9 cellular contexts compared by ENCODE assay signal in the genomic region with DNA sequence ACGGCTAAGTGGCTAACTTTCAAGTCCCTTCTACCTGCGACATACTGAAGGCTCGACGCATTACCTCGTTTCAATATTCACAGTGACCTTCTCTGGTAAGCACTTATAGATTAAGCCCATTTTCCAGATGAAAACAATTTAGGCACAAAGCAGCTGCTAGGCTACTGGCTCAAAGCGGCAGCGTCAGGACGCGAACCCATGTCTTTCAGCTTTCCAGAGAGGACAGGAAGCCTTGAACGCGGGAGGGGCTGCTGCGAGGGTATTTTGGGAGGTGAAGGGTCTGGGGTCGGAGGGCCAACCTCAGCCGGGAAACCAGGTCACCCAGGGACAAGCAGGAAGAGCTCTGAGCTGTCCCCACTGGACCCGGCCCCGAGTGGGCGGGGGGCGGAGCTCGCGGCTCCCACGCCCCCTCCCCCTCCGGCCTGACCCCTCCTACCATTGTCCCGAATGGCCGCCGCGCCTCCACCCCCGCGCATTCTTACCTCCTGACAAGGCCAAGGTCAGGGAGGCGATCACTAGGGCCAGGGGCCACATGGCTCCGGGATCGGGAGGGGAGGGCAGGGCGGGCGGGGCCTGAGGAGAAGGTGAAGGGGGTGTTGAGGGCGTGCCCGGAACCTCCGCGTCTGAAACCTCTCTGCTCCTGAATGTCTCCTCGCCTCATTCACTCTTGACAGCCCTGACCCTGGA. TPM values are rescaled to one million over a fixed set of nuclear protein-coding genes. Genes with fewer than 3 reads are reported as not detected.
A peak's percentile ranks its signal among the peaks of the same experiment; 100 is the strongest.
DNase-seq lines count a peak whose midpoint lies in the region; ATAC-seq and TF ChIP-seq lines count a peak whose summit lies in the region.
"Had no signal": no experiment of that assay in that cellular context is flagged by ENCODE, and none has a peak within 500 bp of the region (broad histone marks: within the 10 kb centered on the region; RNA-seq: fewer than 3 reads in every experiment).

A gene with protein sequence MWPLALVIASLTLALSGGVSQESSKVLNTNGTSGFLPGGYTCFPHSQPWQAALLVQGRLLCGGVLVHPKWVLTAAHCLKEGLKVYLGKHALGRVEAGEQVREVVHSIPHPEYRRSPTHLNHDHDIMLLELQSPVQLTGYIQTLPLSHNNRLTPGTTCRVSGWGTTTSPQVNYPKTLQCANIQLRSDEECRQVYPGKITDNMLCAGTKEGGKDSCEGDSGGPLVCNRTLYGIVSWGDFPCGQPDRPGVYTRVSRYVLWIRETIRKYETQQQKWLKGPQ (minus strand): TSS at position 559 of the 687 bp plus-strand sequence. CDS start 25 bp downstream, at position 534.

- H4K20me1 ChIP-seq in neural cell (ENCODE audit: insufficient read depth): no peaks in the 10 kb centered on the region

- H3K36me3 ChIP-seq in MG63 (no peaks in the 10 kb centered on the region), neural cell (ENCODE audit: insufficient read depth, low read length) (no peaks in the 10 kb centered on the region), brain microvascular endothelial cell (replicated peaks) (no peaks in the 10 kb centered on the region)

- H3K27ac Mint-ChIP-seq in glutamatergic neuron (ENCODE audit: unreplicated experiment): no peak within 1 kb of the TSS

- TF ChIP-seq RAD21 in neural cell (conservative IDR thresholded peaks at IDR 0.05): no peak

- in situ Hi-C loops in brain microvascular endothelial cell (cut with HindIII; ENCODE audit: low pct_ligation_motif_present, low sequenced_read_pairs): no loop called here

- H3K27me3 ChIP-seq in MG63 (peaks cover 10% of the 10 kb centered on the region; the same call in 1 of the 2 replicates), neural cell (ENCODE audit: insufficient read depth, low read depth, low read length) (peaks cover 16% of the 10 kb centered on the region), brain microvascular endothelial cell (replicated peaks) (no peaks in the 10 kb centered on the region)

- H3K4me3 ChIP-seq in MG63 (peak within 1 kb of the TSS; percentile 25), neural cell (ENCODE audit: low read length) (peak within 1 kb of the TSS; percentile 47), brain microvascular endothelial cell (ENCODE audit: low read depth, low read length) (no peak within 1 kb of the TSS)

- H3K27ac ChIP-seq in neural cell (ENCODE audit: low read length): no peak within 1 kb of the TSS
- no peak within 1 kb of the TSS for H3K27ac ChIP-seq in brain microvascular endothelial cell

- H2AFZ ChIP-seq in neural cell (ENCODE audit: low read depth, low read length): no peak within 1 kb of the TSS

- no peaks in the 10 kb centered on the region for H3K4me1 Mint-ChIP-seq in glutamatergic neuron (ENCODE audit: low read depth, unreplicated experiment)

- DNase-seq in CD1c-positive myeloid dendritic cell (ENCODE audit: extremely low spot score) (peak; percentile 10), MG63 (peak; percentile 86), glutamatergic neuron (peak; percentile 34), hypothalamus (lab: John Stamatoyannopoulos, UW) (no peak), brain microvascular endothelial cell (no peak)
- DNase-seq: erythroblast had no signal

- H3K4me3 Mint-ChIP-seq in glutamatergic neuron (ENCODE audit: unreplicated experiment): peak within 1 kb of the TSS; percentile 83

- H3K9me3 Mint-ChIP-seq in glutamatergic neuron (ENCODE audit: unreplicated experiment): peaks cover 5% of the 10 kb centered on the region

- H3K9ac ChIP-seq in neural cell (ENCODE audit: low read length): no peak within 1 kb of the TSS

- H3K9me2 ChIP-seq in neural cell (ENCODE audit: insufficient read depth, low read length): no peaks in the 10 kb centered on the region

- TF ChIP-seq CTCF in glutamatergic neuron (IDR thresholded peaks at IDR 0.05; ENCODE audit: partially characterized antibody, unreplicated experiment) (no peak), neural cell (IDR thresholded peaks at IDR 0.05; ENCODE audit: poor library complexity, severe bottlenecking) (no peak), brain microvascular endothelial cell (IDR thresholded peaks at IDR 0.05; ENCODE audit: low read depth, low read length, missing control alignments) (no peak)

- H3F3A ChIP-seq in neural cell (ENCODE audit: insufficient read depth, low read length, poor library complexity, severe bottlenecking): no peaks in the 10 kb centered on the region

- peaks cover 8% of the 10 kb centered on the region for H3K27me3 Mint-ChIP-seq in glutamatergic neuron (ENCODE audit: unreplicated experiment)

- no peaks in the 10 kb centered on the region for H3K36me3 Mint-ChIP-seq in glutamatergic neuron (ENCODE audit: unreplicated experiment)

- ATAC-seq in GM19351 (IDR thresholded peaks at IDR 0.05; ENCODE audit: unreplicated experiment): no peak
- ATAC-seq in HG03354 (IDR thresholded peaks at IDR 0.05; ENCODE audit: poor library complexity, severe bottlenecking, unreplicated experiment): no peak

- H3K79me2 ChIP-seq in neural cell (replicated peaks; ENCODE audit: insufficient read depth, low read length): no peaks in the 10 kb centered on the region

- TF ChIP-seq EP300 in neural cell (conservative IDR thresholded peaks at IDR 0.05; ENCODE audit: poor library complexity, severe bottlenecking): no peak

- H3K9me3 ChIP-seq in MG63 (no peaks in the 10 kb centered on the region), neural cell (ENCODE audit: low read length) (no peaks in the 10 kb centered on the region)

- H3K4me2 ChIP-seq in neural cell (ENCODE audit: low read length): no peak within 1 kb of the TSS

TF ChIP-seq in neural cell, 6 proteins besides CTCF, POLR2A, EP300 and RAD21:
- no peak for TF ChIP-seq EZH2 (IDR thresholded peaks at IDR 0.05; ENCODE audit: borderline replicate concordance, insufficient read depth, low read length, poor library complexity, severe bottlenecking)

RNA-seq across cellular contexts. Expression of the gene that starts here (rescaled TPM):
- total RNA-seq in MG63 (2014; rRNA removed; shearing (Covaris generic); ENCODE audit: low replicate concordance): not detected in 2 replicates
- total RNA-seq in glutamatergic neuron (ENCODE audit: unreplicated experiment): not detected
- polyA plus RNA-seq in neural cell: not detected in 2 replicates
- not detected in 2 replicates for polyA minus RNA-seq in neural cell

Comparison
In these comparisons a context has a peak if more than half of its experiments do, and no peak if none do; other contexts are left out.
1. Peak in DNase-seq and H3K4me3 ChIP-seq in MG63; RNA of the gene not detected or under 1 TPM.
2. Peak in DNase-seq in glutamatergic neuron; RNA of the gene not detected or under 1 TPM.